In the genomic region with DNA sequence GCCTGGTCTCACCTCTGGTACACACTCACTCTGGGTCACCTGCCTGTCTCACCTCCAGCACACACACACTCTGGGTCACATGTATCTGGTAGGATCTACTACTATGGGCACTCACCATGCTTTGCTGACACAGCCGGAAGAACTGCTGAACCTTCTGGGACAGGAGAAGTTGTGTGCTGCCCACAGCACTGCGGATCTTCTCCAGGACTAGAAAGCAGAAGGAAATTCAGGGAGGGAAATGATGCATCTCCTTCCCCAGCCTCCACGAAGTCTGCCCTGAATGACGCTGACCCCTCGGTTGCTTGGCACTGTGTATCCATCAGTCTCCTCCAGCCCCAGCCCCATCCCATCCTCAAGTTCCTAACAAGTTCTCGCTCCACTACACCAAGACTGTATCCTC, we compare ENCODE assay signal across 13 cellular contexts. TPM values are rescaled to one million over a fixed set of nuclear protein-coding genes. Genes with fewer than 3 reads are reported as not detected.
DNase-seq lines count a peak whose midpoint lies in the region; ATAC-seq and TF ChIP-seq lines count a peak whose summit lies in the region.
"Had no signal": no experiment of that assay in that cellular context is flagged by ENCODE, and none has a peak within 500 bp of the region (broad histone marks: within the 10 kb centered on the region; RNA-seq: fewer than 3 reads in every experiment).

No MANE protein-coding gene starts in this region.

- H3K9me3 Mint-ChIP-seq in activated naive CD8-positive, alpha-beta T cell (ENCODE audit: low read depth) = no peaks in the 10 kb centered on the region
- no peaks in the 10 kb centered on the region for H3K9me3 Mint-ChIP-seq in activated naive CD8-positive, alpha-beta T cell treated with anti-CD3 and anti-CD28 coated beads, Interleukin-2, amount 50 U/mL, for 24 hours
- H3K9me3 Mint-ChIP-seq in dendritic cell treated with granulocyte-macrophage colony-stimulating factor and Interleukin-4, amounts not matched to agents 40 ng/mL and 50 ng/mL, for 4 days = no peaks in the 10 kb centered on the region
- H3K9me3 Mint-ChIP-seq: activated B cell treated with CpG ODN at 0.5 μM for 24 hours had no signal

- H3K4me3 Mint-ChIP-seq in activated naive CD8-positive, alpha-beta T cell = peak overlapping the region; percentile 12
- no peak overlapping the region for H3K4me3 Mint-ChIP-seq in activated naive CD8-positive, alpha-beta T cell treated with anti-CD3 and anti-CD28 coated beads, Interleukin-2, amount 50 U/mL, for 24 hours
- H3K4me3 Mint-ChIP-seq in dendritic cell treated with granulocyte-macrophage colony-stimulating factor and Interleukin-4, amounts not matched to agents 40 ng/mL and 50 ng/mL, for 4 days = peak overlapping the region; percentile 39

- no peak for ATAC-seq in activated naive CD8-positive, alpha-beta T cell treated with anti-CD3 and anti-CD28 coated beads, Interleukin-2, amount 50 U/mL, for 24 hours
- ATAC-seq in sciatic nerve (peak; percentile 9), SK-N-SH treated with all-trans-retinoic acid at 6 μM for 48 hours (no peak)

- H3K4me1 Mint-ChIP-seq in activated naive CD8-positive, alpha-beta T cell (ENCODE audit: low read depth) = peaks cover 51% of the 10 kb centered on the region
- peaks cover 35% of the 10 kb centered on the region for H3K4me1 Mint-ChIP-seq in activated naive CD8-positive, alpha-beta T cell treated with anti-CD3 and anti-CD28 coated beads, Interleukin-2, amount 50 U/mL, for 24 hours
- H3K4me1 Mint-ChIP-seq in dendritic cell treated with granulocyte-macrophage colony-stimulating factor and Interleukin-4, amounts not matched to agents 40 ng/mL and 50 ng/mL, for 4 days (ENCODE audit: low read depth) = peaks cover 33% of the 10 kb centered on the region

- TF ChIP-seq CTCF in GM10266 (IDR thresholded peaks at IDR 0.05; ENCODE audit: control insufficient read depth, insufficient read depth, low read depth, missing control alignments) = no peak

- intact Hi-C loops in dendritic cell treated with granulocyte-macrophage colony-stimulating factor and Interleukin-4, amounts not matched to agents 40 ng/mL and 50 ng/mL, for 4 days (cut with micrococcal nuclease) = no loop called here
- intact Hi-C loops in sciatic nerve (cut with DNase I) = loop anchor here (5.0 kb wide), 1 partner anchor 80 kb away; no protein-coding TSS in a partner anchor

- no peaks in the 10 kb centered on the region for H3K36me3 Mint-ChIP-seq in activated naive CD8-positive, alpha-beta T cell
- H3K36me3 Mint-ChIP-seq in activated naive CD8-positive, alpha-beta T cell treated with anti-CD3 and anti-CD28 coated beads, Interleukin-2, amount 50 U/mL, for 24 hours (ENCODE audit: low read depth) = no peaks in the 10 kb centered on the region
- H3K36me3 Mint-ChIP-seq in dendritic cell treated with granulocyte-macrophage colony-stimulating factor and Interleukin-4, amounts not matched to agents 40 ng/mL and 50 ng/mL, for 4 days (ENCODE audit: low read depth) = no peaks in the 10 kb centered on the region

- DNase-seq in activated naive CD8-positive, alpha-beta T cell treated with anti-CD3 and anti-CD28 coated beads, Interleukin-2, amount 50 U/mL, for 24 hours = no peak
- peak; percentile 37 for DNase-seq in GM10266 (ENCODE audit: extremely low spot score)
- DNase-seq in sciatic nerve (ENCODE audit: low spot score) = no peak
- no peak for DNase-seq in NCI-H128 (lab: John Stamatoyannopoulos, UW; ENCODE audit: unreplicated experiment)
- no peak for DNase-seq in activated CD4-positive, CD25-positive, alpha-beta regulatory T cell (lab: John Stamatoyannopoulos, UW)
- DNase-seq: activated B cell treated with CpG ODN at 0.5 μM for 24 hours, GOT3, mesenchymal stem cell, ovary, stomach had no signal

- peak overlapping the region; percentile 46 for H3K27ac Mint-ChIP-seq in activated naive CD8-positive, alpha-beta T cell
- H3K27ac Mint-ChIP-seq in activated naive CD8-positive, alpha-beta T cell treated with anti-CD3 and anti-CD28 coated beads, Interleukin-2, amount 50 U/mL, for 24 hours = no peak overlapping the region
- H3K27ac Mint-ChIP-seq in dendritic cell treated with granulocyte-macrophage colony-stimulating factor and Interleukin-4, amounts not matched to agents 40 ng/mL and 50 ng/mL, for 4 days = peak overlapping the region; percentile 87

- no peaks in the 10 kb centered on the region for H3K27me3 Mint-ChIP-seq in activated naive CD8-positive, alpha-beta T cell
- H3K27me3 Mint-ChIP-seq in activated naive CD8-positive, alpha-beta T cell treated with anti-CD3 and anti-CD28 coated beads, Interleukin-2, amount 50 U/mL, for 24 hours = peaks cover 10% of the 10 kb centered on the region
- H3K27me3 Mint-ChIP-seq in dendritic cell treated with granulocyte-macrophage colony-stimulating factor and Interleukin-4, amounts not matched to agents 40 ng/mL and 50 ng/mL, for 4 days = peaks cover 33% of the 10 kb centered on the region
- H3K27me3 Mint-ChIP-seq: activated B cell treated with CpG ODN at 0.5 μM for 24 hours had no signal

TF ChIP-seq in SK-N-SH treated with all-trans-retinoic acid at 6 μM for 48 hours, 23 proteins besides CTCF, POLR2A, EP300 and RAD21:
- no peak for TF ChIP-seq GLIS3 (CRISPR knock-in tag; IDR thresholded peaks at IDR 0.05)
- no peak for TF ChIP-seq ARNTL (CRISPR knock-in tag; IDR thresholded peaks at IDR 0.05; ENCODE audit: borderline replicate concordance, low read depth)
- no peak for TF ChIP-seq TOX (CRISPR knock-in tag; IDR thresholded peaks at IDR 0.05; ENCODE audit: borderline replicate concordance)
- no peak for TF ChIP-seq CSDC2 (CRISPR knock-in tag; IDR thresholded peaks at IDR 0.05)
- no peak for TF ChIP-seq BACH2 (CRISPR knock-in tag; IDR thresholded peaks at IDR 0.05; ENCODE audit: borderline replicate concordance)
- no peak for TF ChIP-seq RARB (CRISPR knock-in tag; IDR thresholded peaks at IDR 0.05)
- no peak for TF ChIP-seq TCF4 (CRISPR knock-in tag; IDR thresholded peaks at IDR 0.05; ENCODE audit: borderline replicate concordance)

RNA-seq across cellular contexts. Expression of a gene that starts 7.9 kb away (rescaled TPM):
- 36.2 TPM for total RNA-seq in sciatic nerve
